8 cellular contexts compared by ENCODE assay signal in genomic region chr5:112757468-112758208, GRCh38. TPM values are rescaled to one million over a fixed set of nuclear protein-coding genes. Genes with fewer than 3 reads are reported as not detected.
DNase-seq lines count a peak whose midpoint lies in the region; ATAC-seq and TF ChIP-seq lines count a peak whose summit lies in the region.

No MANE protein-coding gene starts in this region.

- no peak overlapping the region for H3K14ac ChIP-seq in H9 (ENCODE audit: insufficient read depth, low read length)

- H4K5ac ChIP-seq in H9 (ENCODE audit: insufficient read length, low read depth, low read length): no peak overlapping the region

- H4K8ac ChIP-seq in H9 (replicated peaks; ENCODE audit: insufficient read length, low read depth, low read length): no peak overlapping the region

- H3K18ac ChIP-seq in H9 (ENCODE audit: insufficient read length, low read depth, low read length): no peak overlapping the region

- peak; percentile 83 to 95 (median 90) for ATAC-seq in natural killer cell

- H4K20me1 ChIP-seq in H9 (ENCODE audit: control insufficient read depth, insufficient read depth, insufficient read length) (no peaks in the 10 kb centered on the region), Loucy (ENCODE audit: insufficient read depth, low read length, poor library complexity, severe bottlenecking) (no peaks in the 10 kb centered on the region)

- H3K4me1 Mint-ChIP-seq in activated naive CD4-positive, alpha-beta T cell treated with anti-CD3 and anti-CD28 coated beads, Interleukin-2, amount 10 ng/mL, durations not matched to agents 7 days and 5 days: no peaks in the 10 kb centered on the region
- no peaks in the 10 kb centered on the region for H3K4me1 Mint-ChIP-seq in H9
- peaks cover 9 to 15% of the 10 kb centered on the region in 2 donors for H3K4me1 Mint-ChIP-seq in natural killer cell
- H3K4me1 Mint-ChIP-seq in activated T-helper 1 cell treated with anti-CD3 and anti-CD28 coated beads, Interleukin-12 subunit alpha, Interleukin-12 subunit beta, Interleukin-2, Interleukin-4 antibody, amounts not matched to agents 30 ng/mL and 10 ng/mL and 1 ng/mL, durations not matched to agents 14 hours and 24 hours and 36 hours (ENCODE audit: low read depth): peaks cover 4% of the 10 kb centered on the region

- H2BK5ac ChIP-seq in H9 (ENCODE audit: insufficient read length, low read length): no peak overlapping the region

- H3K79me2 ChIP-seq in H9 (ENCODE audit: insufficient read depth, low read length) (no peaks in the 10 kb centered on the region), Loucy (ENCODE audit: insufficient read depth, low read length) (peaks cover 8% of the 10 kb centered on the region)

- H3K79me1 ChIP-seq in H9 (ENCODE audit: insufficient read depth, low read depth, low read length, poor library complexity, severe bottlenecking): no peaks in the 10 kb centered on the region

- no peak overlapping the region for H2BK12ac ChIP-seq in H9 (ENCODE audit: insufficient read length, low read depth, low read length)

- H4K91ac ChIP-seq in H9 (ENCODE audit: insufficient read length, low read depth, low read length): no peak overlapping the region

- peaks cover 2% of the 10 kb centered on the region for H3K36me3 Mint-ChIP-seq in activated naive CD4-positive, alpha-beta T cell treated with anti-CD3 and anti-CD28 coated beads, Interleukin-2, amount 10 ng/mL, durations not matched to agents 7 days and 5 days
- peaks cover 4 to 13% (median 11%) of the 10 kb centered on the region in 3 experiments; a peak in 6 of 7 replicates for H3K36me3 Mint-ChIP-seq in H9 (ENCODE audit: insufficient read depth in 1 of 3, low read depth in 3 of 3)
- H3K36me3 Mint-ChIP-seq in natural killer cell: no peaks in the 10 kb centered on the region
- peaks cover 6% of the 10 kb centered on the region for H3K36me3 Mint-ChIP-seq in activated T-helper 1 cell treated with anti-CD3 and anti-CD28 coated beads, Interleukin-12 subunit alpha, Interleukin-12 subunit beta, Interleukin-2, Interleukin-4 antibody, amounts not matched to agents 30 ng/mL and 10 ng/mL and 1 ng/mL, durations not matched to agents 14 hours and 24 hours and 36 hours (ENCODE audit: low read depth)

- H3K4me2 ChIP-seq in H9 (ENCODE audit: insufficient read depth, insufficient read length, low read length) (no peak overlapping the region), Loucy (ENCODE audit: low read depth, low read length, poor library complexity, severe bottlenecking) (no peak overlapping the region)

- no peaks in the 10 kb centered on the region for H3K27me3 Mint-ChIP-seq in activated naive CD4-positive, alpha-beta T cell treated with anti-CD3 and anti-CD28 coated beads, Interleukin-2, amount 10 ng/mL, durations not matched to agents 7 days and 5 days
- H3K27me3 Mint-ChIP-seq in H9 (ENCODE audit: low read depth): no peaks in the 10 kb centered on the region
- H3K27me3 Mint-ChIP-seq in natural killer cell (ENCODE audit: low read depth in 2 of 2): no peaks in the 10 kb centered on the region
- H3K27me3 Mint-ChIP-seq in activated T-helper 1 cell treated with anti-CD3 and anti-CD28 coated beads, Interleukin-12 subunit alpha, Interleukin-12 subunit beta, Interleukin-2, Interleukin-4 antibody, amounts not matched to agents 30 ng/mL and 10 ng/mL and 1 ng/mL, durations not matched to agents 14 hours and 24 hours and 36 hours (ENCODE audit: insufficient read depth): peaks cover 2% of the 10 kb centered on the region

- TF ChIP-seq POLR2A in erythroblast (IDR thresholded peaks at IDR 0.05; ENCODE audit: low read length): no peak

- no peak overlapping the region for H2AK5ac ChIP-seq in H9 (ENCODE audit: insufficient read length, low read length)

- H3F3A ChIP-seq in Loucy (ENCODE audit: low read depth): no peaks in the 10 kb centered on the region

- H3T11ph ChIP-seq in H9 (ENCODE audit: low read length): no peak overlapping the region

- peak overlapping the region; percentile 20 for H3K27ac Mint-ChIP-seq in activated naive CD4-positive, alpha-beta T cell treated with anti-CD3 and anti-CD28 coated beads, Interleukin-2, amount 10 ng/mL, durations not matched to agents 7 days and 5 days
- H3K27ac Mint-ChIP-seq in H9 (0 out of 7 replicates have a peak overlapping the region, but pooled peaks of 2 of the 3 experiments have one; percentile 1 to 47), natural killer cell (peak overlapping the region; percentile 29 to 45)
- H3K27ac Mint-ChIP-seq in activated T-helper 1 cell treated with anti-CD3 and anti-CD28 coated beads, Interleukin-12 subunit alpha, Interleukin-12 subunit beta, Interleukin-2, Interleukin-4 antibody, amounts not matched to agents 30 ng/mL and 10 ng/mL and 1 ng/mL, durations not matched to agents 14 hours and 24 hours and 36 hours: no peak overlapping the region

- intact Hi-C loops in natural killer cell (cut with micrococcal nuclease): loop anchor here (1.0 kb wide), 3 partner anchors 66 to 582 kb away; no protein-coding TSS in a partner anchor
- intact Hi-C loops in activated T-helper 1 cell treated with anti-CD3 and anti-CD28 coated beads, Interleukin-12 subunit alpha, Interleukin-12 subunit beta, Interleukin-2, Interleukin-4 antibody, amounts not matched to agents 30 ng/mL and 10 ng/mL and 1 ng/mL, durations not matched to agents 14 hours and 24 hours and 36 hours (cut with micrococcal nuclease): loop anchor here (1.0 to 5.0 kb wide), 6 partner anchors 15 to 849 kb away; no protein-coding TSS in a partner anchor

- no peak overlapping the region for H3K56ac ChIP-seq in H9 (ENCODE audit: insufficient read length, low read depth, low read length)

- no peak overlapping the region for H3K4me3 ChIP-seq in Loucy (ENCODE audit: low read length, poor library complexity, severe bottlenecking)

- no peak overlapping the region for H2BK15ac ChIP-seq in H9 (ENCODE audit: low read depth, low read length)

- H2BK20ac ChIP-seq in H9 (ENCODE audit: low read depth, low read length, poor library complexity, severe bottlenecking): no peak overlapping the region

- H3K9ac ChIP-seq in H9 (ENCODE audit: extremely low read depth, insufficient read length, low read length): no peak overlapping the region
- no peak overlapping the region for H3K9ac ChIP-seq in Loucy (ENCODE audit: low read depth, low read length, poor library complexity, severe bottlenecking)

- no peaks in the 10 kb centered on the region for H3K4me1 ChIP-seq in H9 (ENCODE audit: insufficient read depth, low read length)
- H3K4me1 ChIP-seq in Loucy (ENCODE audit: insufficient read depth, low read length, poor library complexity, severe bottlenecking): no peaks in the 10 kb centered on the region

- H3K9me2 ChIP-seq in Loucy (replicated peaks; ENCODE audit: low read depth, low read length): no peaks in the 10 kb centered on the region

- no peaks in the 10 kb centered on the region for H3K23me2 ChIP-seq in H9 (ENCODE audit: insufficient read length, low read depth, low read length, poor library complexity, severe bottlenecking)

- TF ChIP-seq CTCF in H9 (conservative IDR thresholded peaks at IDR 0.05): peak; percentile 86
- TF ChIP-seq CTCF in Loucy (conservative IDR thresholded peaks at IDR 0.05; ENCODE audit: low read length): peak; percentile 61
- peak; percentile 92 for TF ChIP-seq CTCF in natural killer cell (IDR thresholded peaks at IDR 0.05)

- WGBS in H9 (ENCODE audit: extremely low coverage, insufficient read length, low lambda C conversion rate): no CpG with 5 or more reads among the region's 3 CpGs

- no peak for DNase-seq in activated naive CD4-positive, alpha-beta T cell treated with anti-CD3 and anti-CD28 coated beads, Interleukin-2, amount 10 ng/mL, durations not matched to agents 7 days and 5 days
- DNase-seq in activated naive CD4-positive, alpha-beta T cell (lab: John Stamatoyannopoulos, UW): no peak
- no peak for DNase-seq in H9
- peak; percentile 39 for DNase-seq in SKM-1 (lab: John Stamatoyannopoulos, UW; ENCODE audit: unreplicated experiment)
- peak; percentile 80 to 85 for DNase-seq in erythroblast (lab: John Stamatoyannopoulos, UW)
- DNase-seq in natural killer cell: no peak
- DNase-seq in activated T-helper 1 cell treated with anti-CD3 and anti-CD28 coated beads, Interleukin-12 subunit alpha, Interleukin-12 subunit beta, Interleukin-2, Interleukin-4 antibody, amounts not matched to agents 30 ng/mL and 10 ng/mL and 1 ng/mL, durations not matched to agents 14 hours and 24 hours and 36 hours (ENCODE audit: low spot score): no peak

- H3K27ac ChIP-seq in H9 (ENCODE audit: insufficient read length, low read depth, low read length): no peak overlapping the region

- H3K9me3 Mint-ChIP-seq in activated naive CD4-positive, alpha-beta T cell treated with anti-CD3 and anti-CD28 coated beads, Interleukin-2, amount 10 ng/mL, durations not matched to agents 7 days and 5 days: no peaks in the 10 kb centered on the region
- no peaks in the 10 kb centered on the region for H3K9me3 Mint-ChIP-seq in H9
- H3K9me3 Mint-ChIP-seq in natural killer cell: no peaks in the 10 kb centered on the region
- H3K9me3 Mint-ChIP-seq in activated T-helper 1 cell treated with anti-CD3 and anti-CD28 coated beads, Interleukin-12 subunit alpha, Interleukin-12 subunit beta, Interleukin-2, Interleukin-4 antibody, amounts not matched to agents 30 ng/mL and 10 ng/mL and 1 ng/mL, durations not matched to agents 14 hours and 24 hours and 36 hours: no peaks in the 10 kb centered on the region

- H3K9me3 ChIP-seq in H9 (ENCODE audit: control insufficient read depth, low read depth, low read length): no peaks in the 10 kb centered on the region
- H3K9me3 ChIP-seq in Loucy (ENCODE audit: insufficient read depth, low read depth, low read length): no peaks in the 10 kb centered on the region

- CTCF ChIA-PET in activated naive CD4-positive, alpha-beta T cell treated with anti-CD3 and anti-CD28 coated beads, Interleukin-2, amount 10 ng/mL, durations not matched to agents 7 days and 5 days (lab: Charles Lee): interaction anchor here (0.5 to 6.3 kb wide), 30 partner anchors 8 to 582 kb away, joined by 3 to 65 read pairs (median 4); partner anchors contain the start of gene REEP5

- no peak overlapping the region for H2BK120ac ChIP-seq in H9 (ENCODE audit: low read depth, low read length, poor library complexity, severe bottlenecking)

- no peaks in the 10 kb centered on the region for H3K27me3 ChIP-seq in H9 (ENCODE audit: insufficient read depth, low read length)
- no peaks in the 10 kb centered on the region for H3K27me3 ChIP-seq in Loucy (ENCODE audit: insufficient read depth, low read length, poor library complexity, severe bottlenecking)

- no peak overlapping the region for H3K4ac ChIP-seq in H9 (ENCODE audit: low read depth, low read length)

- peaks cover 16% of the 10 kb centered on the region; the same call in 1 of the 2 replicates for H3K36me3 ChIP-seq in Loucy (ENCODE audit: insufficient read depth, low read length)

- H2AFZ ChIP-seq in H9 (ENCODE audit: low read length) (no peak overlapping the region), Loucy (ENCODE audit: low read length) (no peak overlapping the region)

- H3K23ac ChIP-seq in H9 (ENCODE audit: insufficient read length, low read depth, low read length): no peak overlapping the region

- no peak overlapping the region for H3K4me3 Mint-ChIP-seq in activated naive CD4-positive, alpha-beta T cell treated with anti-CD3 and anti-CD28 coated beads, Interleukin-2, amount 10 ng/mL, durations not matched to agents 7 days and 5 days
- H3K4me3 Mint-ChIP-seq in H9 (no peak overlapping the region), natural killer cell (no peak overlapping the region)
- no peak overlapping the region for H3K4me3 Mint-ChIP-seq in activated T-helper 1 cell treated with anti-CD3 and anti-CD28 coated beads, Interleukin-12 subunit alpha, Interleukin-12 subunit beta, Interleukin-2, Interleukin-4 antibody, amounts not matched to agents 30 ng/mL and 10 ng/mL and 1 ng/mL, durations not matched to agents 14 hours and 24 hours and 36 hours

RNA-seq across cellular contexts. Expression of gene APC, which starts 20.0 kb away (rescaled TPM):
- total RNA-seq in H9 (2021): 28.1 and 29.3 TPM in 2 replicates
- 10 to 100 TPM; 40.1 to 52.3 (median 49.0) TPM for total RNA-seq in natural killer cell
- 20.3 and 24.4 TPM in 2 replicates for total RNA-seq in activated T-helper 1 cell treated with anti-CD3 and anti-CD28 coated beads, Interleukin-12 subunit alpha, Interleukin-12 subunit beta, Interleukin-2, Interleukin-4 antibody, amounts not matched to agents 30 ng/mL and 10 ng/mL and 1 ng/mL, durations not matched to agents 14 hours and 24 hours and 36 hours

Comparison
In these comparisons a context has a peak if more than half of its experiments do, and no peak if none do; other contexts are left out.
1. DNase-seq: peak in SKM-1 (single experiment) and erythroblast (2 of 2); none in activated naive CD4-positive, alpha-beta T cell treated with anti-CD3 and anti-CD28 coated beads, Interleukin-2, amount 10 ng/mL, durations not matched to agents 7 days and 5 days (single experiment), activated naive CD4-positive, alpha-beta T cell (0 of 4), H9 (single experiment), natural killer cell (single experiment) and activated T-helper 1 cell treated with anti-CD3 and anti-CD28 coated beads, Interleukin-12 subunit alpha, Interleukin-12 subunit beta, Interleukin-2, Interleukin-4 antibody, amounts not matched to agents 30 ng/mL and 10 ng/mL and 1 ng/mL, durations not matched to agents 14 hours and 24 hours and 36 hours (single experiment).
2. Peak in every context shown above with its lines, with median percentiles within 50 percentile points of each other: CTCF ChIP-seq.